Comparison of ENCODE assay signal across 8 cellular contexts in the genomic region with DNA sequence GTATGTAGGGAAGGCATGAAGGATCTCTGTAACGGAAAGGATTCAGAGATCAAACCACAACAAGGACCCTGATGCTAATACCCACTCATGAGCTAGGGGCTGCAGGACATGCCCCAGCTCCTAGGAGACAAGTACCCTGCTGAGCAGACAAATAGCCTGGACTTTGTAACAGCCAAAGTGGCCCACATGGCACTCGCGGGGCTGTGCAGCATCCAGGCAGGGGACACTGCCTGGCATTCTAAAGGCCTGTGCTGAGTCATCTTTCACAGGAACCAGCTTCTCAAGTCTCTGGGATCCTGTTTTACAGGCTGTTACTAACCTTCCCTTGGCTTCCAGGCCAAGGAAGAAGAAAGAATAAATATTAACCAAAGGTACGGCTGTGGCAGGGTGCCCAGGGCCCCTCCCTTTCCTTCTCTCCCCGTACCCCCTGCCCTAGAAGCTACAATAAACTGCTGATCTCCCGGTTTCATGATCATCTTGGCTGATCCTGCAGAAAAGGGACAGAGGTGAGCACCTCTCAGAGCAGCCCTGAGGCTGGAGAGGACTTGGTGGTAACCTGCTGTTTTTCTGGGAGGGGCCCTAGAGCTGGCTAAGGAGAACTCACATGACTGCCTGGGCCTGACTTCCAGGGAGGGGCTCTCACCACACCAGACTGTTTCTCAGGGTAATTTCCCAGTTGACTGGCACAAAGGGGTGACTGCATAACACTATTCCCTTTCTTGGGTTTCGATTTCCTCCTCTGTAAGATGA. TPM values are rescaled to one million over a fixed set of nuclear protein-coding genes. Genes with fewer than 3 reads are reported as not detected.
A peak's percentile ranks its signal among the peaks of the same experiment; 100 is the strongest.
DNase-seq lines count a peak whose midpoint lies in the region; ATAC-seq and TF ChIP-seq lines count a peak whose summit lies in the region.

No MANE protein-coding gene starts in this region.

- no peak overlapping the region for H3K27ac ChIP-seq in CD8-positive, alpha-beta T cell (ENCODE audit: low read depth, low read length)

- H3K9me3 ChIP-seq in CD8-positive, alpha-beta T cell (ENCODE audit: low read length) = no peaks in the 10 kb centered on the region

- peaks cover 5% of the 10 kb centered on the region for H3K4me1 Mint-ChIP-seq in CD8-positive, alpha-beta T cell (ENCODE audit: low read depth)
- peaks cover 11% of the 10 kb centered on the region for H3K4me1 Mint-ChIP-seq in T-helper 2 cell treated with Interferon-gamma antibody and Interleukin-4, amounts not matched to agents 5 μg/mL and 100 μg/mL, for 36 hours (ENCODE audit: low read depth)

- no peak for TF ChIP-seq CTCF in choroid plexus epithelial cell (conservative IDR thresholded peaks at IDR 0.05; ENCODE audit: low read depth, low read length)
- no peak for TF ChIP-seq CTCF in CD8-positive, alpha-beta T cell (IDR thresholded peaks at IDR 0.05)

- H3K4me3 ChIP-seq in choroid plexus epithelial cell (ENCODE audit: low read depth, low read length) = no peak overlapping the region
- no peak overlapping the region for H3K4me3 ChIP-seq in CD8-positive, alpha-beta T cell (ENCODE audit: low read depth, low read length)

- DNase-seq in G401 (ENCODE audit: low spot score) (peak; percentile 41), NCI-H226 (peak; percentile 47), choroid plexus epithelial cell (ENCODE audit: low read depth) (peak; percentile 40), medulla oblongata (ENCODE audit: extremely low spot score) (peak; percentile 65), NCI-H2171 (lab: John Stamatoyannopoulos, UW) (no peak)
- DNase-seq in CD8-positive, alpha-beta T cell = no peak
- DNase-seq in T-helper 2 cell treated with Interferon-gamma antibody and Interleukin-4, amounts not matched to agents 5 μg/mL and 100 μg/mL, for 36 hours (ENCODE audit: low spot score) = no peak

- POLR2A ChIA-PET in CD8-positive, alpha-beta T cell (lab: Charles Lee) = no interaction called here

- intact Hi-C loops in CD8-positive, alpha-beta T cell (cut with DNase I, micrococcal nuclease) = loop anchor here in 1 of 2 experiments (5.0 to 10.0 kb wide), 3 partner anchors 137 to 514 kb away; no protein-coding TSS in a partner anchor

- H3K4me3 Mint-ChIP-seq in CD8-positive, alpha-beta T cell = no peak overlapping the region
- no peak overlapping the region for H3K4me3 Mint-ChIP-seq in T-helper 2 cell treated with Interferon-gamma antibody and Interleukin-4, amounts not matched to agents 5 μg/mL and 100 μg/mL, for 36 hours

- in situ Hi-C loops in G401 (cut with HindIII; ENCODE audit: low sequenced_read_pairs) = no loop called here

- H3K9me3 Mint-ChIP-seq in CD8-positive, alpha-beta T cell = no peaks in the 10 kb centered on the region
- no peaks in the 10 kb centered on the region for H3K9me3 Mint-ChIP-seq in T-helper 2 cell treated with Interferon-gamma antibody and Interleukin-4, amounts not matched to agents 5 μg/mL and 100 μg/mL, for 36 hours

- no peak overlapping the region for H3K27ac Mint-ChIP-seq in CD8-positive, alpha-beta T cell
- H3K27ac Mint-ChIP-seq in T-helper 2 cell treated with Interferon-gamma antibody and Interleukin-4, amounts not matched to agents 5 μg/mL and 100 μg/mL, for 36 hours = no peak overlapping the region

- no peaks in the 10 kb centered on the region for H3K36me3 Mint-ChIP-seq in CD8-positive, alpha-beta T cell
- no peaks in the 10 kb centered on the region for H3K36me3 Mint-ChIP-seq in T-helper 2 cell treated with Interferon-gamma antibody and Interleukin-4, amounts not matched to agents 5 μg/mL and 100 μg/mL, for 36 hours (ENCODE audit: low read depth)

- H3K27me3 Mint-ChIP-seq in CD8-positive, alpha-beta T cell (ENCODE audit: low read depth) = no peaks in the 10 kb centered on the region
- no peaks in the 10 kb centered on the region for H3K27me3 Mint-ChIP-seq in T-helper 2 cell treated with Interferon-gamma antibody and Interleukin-4, amounts not matched to agents 5 μg/mL and 100 μg/mL, for 36 hours (ENCODE audit: low read depth)

- CTCF ChIA-PET in CD8-positive, alpha-beta T cell (lab: Charles Lee) = no interaction called here

- no peaks in the 10 kb centered on the region for H3K36me3 ChIP-seq in CD8-positive, alpha-beta T cell (ENCODE audit: insufficient read depth, low read length)

- no peaks in the 10 kb centered on the region for H3K27me3 ChIP-seq in CD8-positive, alpha-beta T cell (ENCODE audit: insufficient read depth, low read length)

- ATAC-seq in CD8-positive, alpha-beta T cell = no peak
- ATAC-seq in GM19395 (IDR thresholded peaks at IDR 0.05; ENCODE audit: unreplicated experiment) = no peak

- H3K4me1 ChIP-seq in CD8-positive, alpha-beta T cell (ENCODE audit: insufficient read depth, low read length) = no peaks in the 10 kb centered on the region

RNA-seq across cellular contexts. Expression of a gene that starts 4.2 kb away (rescaled TPM):
- 0.03 and 0.06 TPM in 2 replicates for total RNA-seq in G401 (2014; rRNA removed; shearing (Covaris generic))
- not detected for total RNA-seq in CD8-positive, alpha-beta T cell

RNA-seq across cellular contexts. Expression of a gene that starts 35.5 kb away (rescaled TPM):
- 26.6 and 41.8 TPM in 2 replicates for total RNA-seq in G401 (2014; rRNA removed; shearing (Covaris generic))
- total RNA-seq in CD8-positive, alpha-beta T cell = not detected

RNA-seq across cellular contexts. Expression of a gene that starts 48.4 kb away (rescaled TPM):
- 71.2 and 121 TPM in 2 replicates for total RNA-seq in G401 (2014; rRNA removed; shearing (Covaris generic))
- total RNA-seq in CD8-positive, alpha-beta T cell = 10 to 100 TPM; 50.5 to 54.6 TPM

Comparison
In these comparisons a context has a peak if more than half of its experiments do, and no peak if none do; other contexts are left out.
1. DNase-seq: peak in G401 (single experiment), NCI-H226 (single experiment), choroid plexus epithelial cell (single experiment) and medulla oblongata (single experiment); none in CD8-positive, alpha-beta T cell (0 of 7), NCI-H2171 (single experiment) and T-helper 2 cell treated with Interferon-gamma antibody and Interleukin-4, amounts not matched to agents 5 μg/mL and 100 μg/mL, for 36 hours (single experiment).
2. RNA of a gene that starts 35.5 kb away (total RNA-seq): 26.6 to 41.8 TPM in G401; not detected in CD8-positive, alpha-beta T cell; every median in the first group is over 10 times any median in the second.